Comparison of ENCODE assay signal across 24 cellular contexts in genomic region chr11:97996762-97997161, GRCh38.
"Had no signal": no experiment of that assay in that cellular context is flagged by ENCODE, and none has a peak within 500 bp of the region (broad histone marks: within the 10 kb centered on the region; RNA-seq: fewer than 3 reads in every experiment).

No MANE protein-coding gene starts in this region.

- H3K4me1 Mint-ChIP-seq: activated CD4-positive, alpha-beta memory T cell treated with anti-CD3 and anti-CD28 coated beads, Interleukin-2, amount 10 ng/mL, durations not matched to agents 7 days and 5 days; activated CD4-positive, alpha-beta T cell treated with anti-CD3 and anti-CD28 coated beads, Interleukin-2, amount 10 ng/mL, durations not matched to agents 7 days and 5 days; activated naive CD4-positive, alpha-beta T cell treated with anti-CD3 and anti-CD28 coated beads, Interleukin-2, amount 10 ng/mL, durations not matched to agents 7 days and 5 days; activated naive CD8-positive, alpha-beta T cell treated with anti-CD3 and anti-CD28 coated beads, Interleukin-2, amount 10 ng/mL, durations not matched to agents 7 days and 5 days; brain had no signal

- H3K9me3 Mint-ChIP-seq: WTC11 had no signal

- DNase-seq: activated CD4-positive, alpha-beta memory T cell treated with anti-CD3 and anti-CD28 coated beads, Interleukin-2, amount 10 ng/mL, durations not matched to agents 7 days and 5 days; activated CD4-positive, alpha-beta T cell treated with anti-CD3 and anti-CD28 coated beads for 1 hour; activated CD4-positive, alpha-beta T cell treated with anti-CD3 and anti-CD28 coated beads for 4 hours; activated CD4-positive, alpha-beta T cell treated with anti-CD3 and anti-CD28 coated beads, Interleukin-2, amount 10 ng/mL, durations not matched to agents 7 days and 5 days; activated CD4-positive, alpha-beta T cell treated with anti-CD3 and anti-CD28 coated beads, Interleukin-2, amount 50 U/mL, for 4 hours; activated CD8-positive, alpha-beta memory T cell treated with anti-CD3 and anti-CD28 coated beads, Interleukin-2, amount 50 U/mL, for 48 hours; activated gamma-delta T cell; activated naive CD4-positive, alpha-beta T cell; activated naive CD4-positive, alpha-beta T cell treated with anti-CD3 and anti-CD28 coated beads, Interleukin-2, amount 10 ng/mL, durations not matched to agents 7 days and 5 days; activated naive CD8-positive, alpha-beta T cell treated with anti-CD3 and anti-CD28 coated beads, Interleukin-2, amount 10 ng/mL, durations not matched to agents 7 days and 5 days; activated T-cell treated with anti-CD3 and anti-CD28 coated beads for 4 hours; activated T-cell treated with anti-CD3 and anti-CD28 coated beads, Interleukin-2, amount 50 U/mL, for 24 hours; activated T-cell treated with anti-CD3 and anti-CD28 coated beads, Interleukin-2, amount 50 U/mL, for 72 hours; central memory CD4-positive, alpha-beta T cell; cerebellar nuclear complex; colonic mucosa; effector CD8-positive, alpha-beta T cell; foreskin melanocyte; heart right ventricle; T-helper 2 cell had no signal

- H3K36me3 Mint-ChIP-seq: activated naive CD4-positive, alpha-beta T cell treated with anti-CD3 and anti-CD28 coated beads, Interleukin-2, amount 10 ng/mL, durations not matched to agents 7 days and 5 days; activated naive CD4-positive, alpha-beta T cell treated with anti-CD3 and anti-CD28 coated beads, Interleukin-2, amount 50 U/mL, for 72 hours; activated naive CD8-positive, alpha-beta T cell treated with anti-CD3 and anti-CD28 coated beads, Interleukin-2, amount 10 ng/mL, durations not matched to agents 7 days and 5 days; brain; WTC11 had no signal

- H3K4me3 Mint-ChIP-seq: activated CD4-positive, alpha-beta memory T cell treated with anti-CD3 and anti-CD28 coated beads, Interleukin-2, amount 10 ng/mL, durations not matched to agents 7 days and 5 days; activated CD4-positive, alpha-beta T cell treated with anti-CD3 and anti-CD28 coated beads, Interleukin-2, amount 10 ng/mL, durations not matched to agents 7 days and 5 days; activated naive CD4-positive, alpha-beta T cell treated with anti-CD3 and anti-CD28 coated beads, Interleukin-2, amount 10 ng/mL, durations not matched to agents 7 days and 5 days; activated naive CD8-positive, alpha-beta T cell treated with anti-CD3 and anti-CD28 coated beads, Interleukin-2, amount 10 ng/mL, durations not matched to agents 7 days and 5 days; activated T-cell treated with anti-CD3 and anti-CD28 coated beads, Interleukin-2, amount 50 U/mL, for 24 hours; activated T-cell treated with anti-CD3 and anti-CD28 coated beads, Interleukin-2, amount 50 U/mL, for 72 hours; brain; WTC11 had no signal

- H3K27me3 Mint-ChIP-seq: activated CD4-positive, alpha-beta memory T cell treated with anti-CD3 and anti-CD28 coated beads, Interleukin-2, amount 10 ng/mL, durations not matched to agents 7 days and 5 days; activated CD4-positive, alpha-beta T cell treated with anti-CD3 and anti-CD28 coated beads, Interleukin-2, amount 10 ng/mL, durations not matched to agents 7 days and 5 days; activated naive CD4-positive, alpha-beta T cell treated with anti-CD3 and anti-CD28 coated beads, Interleukin-2, amount 10 ng/mL, durations not matched to agents 7 days and 5 days; activated naive CD8-positive, alpha-beta T cell treated with anti-CD3 and anti-CD28 coated beads, Interleukin-2, amount 10 ng/mL, durations not matched to agents 7 days and 5 days; activated T-cell treated with anti-CD3 and anti-CD28 coated beads, Interleukin-2, amount 50 U/mL, for 24 hours; brain had no signal

- ATAC-seq: activated naive CD4-positive, alpha-beta T cell treated with anti-CD3 and anti-CD28 coated beads, Interleukin-2, amount 50 U/mL, for 72 hours; activated T-cell treated with anti-CD3 and anti-CD28 coated beads, Interleukin-2, amount 50 U/mL, for 72 hours; gastroesophageal sphincter; heart right ventricle; WTC11 had no signal

- H3K27ac Mint-ChIP-seq: activated CD4-positive, alpha-beta memory T cell treated with anti-CD3 and anti-CD28 coated beads, Interleukin-2, amount 10 ng/mL, durations not matched to agents 7 days and 5 days; activated CD4-positive, alpha-beta T cell treated with anti-CD3 and anti-CD28 coated beads, Interleukin-2, amount 10 ng/mL, durations not matched to agents 7 days and 5 days; activated naive CD4-positive, alpha-beta T cell treated with anti-CD3 and anti-CD28 coated beads, Interleukin-2, amount 10 ng/mL, durations not matched to agents 7 days and 5 days; activated naive CD4-positive, alpha-beta T cell treated with anti-CD3 and anti-CD28 coated beads, Interleukin-2, amount 50 U/mL, for 72 hours; activated naive CD8-positive, alpha-beta T cell treated with anti-CD3 and anti-CD28 coated beads, Interleukin-2, amount 10 ng/mL, durations not matched to agents 7 days and 5 days; activated T-cell treated with anti-CD3 and anti-CD28 coated beads, Interleukin-2, amount 50 U/mL, for 24 hours; activated T-cell treated with anti-CD3 and anti-CD28 coated beads, Interleukin-2, amount 50 U/mL, for 72 hours; brain; WTC11 had no signal
